Comparison of ENCODE assay signal across 20 cellular contexts in the genomic region with DNA sequence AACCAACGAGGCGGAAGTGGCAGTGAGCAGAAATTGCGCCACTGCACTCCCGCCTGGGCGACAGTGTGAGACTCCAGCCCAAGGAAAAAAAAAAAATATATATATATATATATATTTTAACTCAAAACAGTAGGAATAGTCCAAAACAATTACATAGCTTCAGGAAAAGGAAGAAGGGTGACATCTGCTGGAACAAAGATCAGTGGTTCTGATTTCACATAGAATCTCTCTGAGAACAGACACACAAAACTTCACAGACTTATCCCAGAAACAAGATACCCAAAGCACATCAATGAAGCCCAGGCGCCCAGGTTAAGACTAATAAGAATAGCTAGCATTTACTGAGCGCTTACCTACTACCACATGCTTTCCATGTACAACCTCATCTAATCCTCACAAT. TPM values are rescaled to one million over a fixed set of nuclear protein-coding genes. Genes with fewer than 3 reads are reported as not detected.
DNase-seq lines count a peak whose midpoint lies in the region; ATAC-seq and TF ChIP-seq lines count a peak whose summit lies in the region.
"Had no signal": no experiment of that assay in that cellular context is flagged by ENCODE, and none has a peak within 500 bp of the region (broad histone marks: within the 10 kb centered on the region; RNA-seq: fewer than 3 reads in every experiment).

No MANE protein-coding gene starts in this region.

- no peaks in the 10 kb centered on the region for H3K27me3 Mint-ChIP-seq in type B pancreatic cell
- H3K27me3 Mint-ChIP-seq: activated naive CD8-positive, alpha-beta T cell treated with anti-CD3 and anti-CD28 coated beads, Interleukin-2, amount 50 U/mL, for 24 hours had no signal

- peak overlapping the region; percentile 58; the same call in 1 of the 2 replicates for H3K4me2 ChIP-seq in SK-N-SH
- H3K4me2 ChIP-seq: KMS-11 had no signal

- TF ChIP-seq CTCF in SK-N-SH (IDR thresholded peaks at IDR 0.05) (peak; percentile 29; the same call in 1 of the 2 replicates), WERI-Rb-1 (IDR thresholded peaks at IDR 0.05; ENCODE audit: low read depth, low read length) (0 out of 2 replicates have a peak, but pooled peaks have one; percentile 7), fibroblast of the aortic adventitia (IDR thresholded peaks at IDR 0.05; ENCODE audit: insufficient read depth, low read length) (peak; percentile 8), type B pancreatic cell (conservative IDR thresholded peaks at IDR 0.05) (peak; percentile 21)

- peaks cover 2 to 31% of the 10 kb centered on the region in 2 experiments; a peak in 3 of 4 replicates for H3K4me1 ChIP-seq in SK-N-SH (ENCODE audit: control insufficient read depth in 1 of 2, insufficient read depth in 2 of 2, low read depth in 1 of 2, low read length in 1 of 2)

- no peak overlapping the region for H3K27ac Mint-ChIP-seq in type B pancreatic cell
- H3K27ac Mint-ChIP-seq: activated naive CD8-positive, alpha-beta T cell treated with anti-CD3 and anti-CD28 coated beads, Interleukin-2, amount 50 U/mL, for 24 hours; WTC11 had no signal

- peaks cover 56% of the 10 kb centered on the region for H3F3A ChIP-seq in SK-N-SH (replicated peaks; ENCODE audit: insufficient read depth)

- no peaks in the 10 kb centered on the region for H3K9me3 Mint-ChIP-seq in type B pancreatic cell
- H3K9me3 Mint-ChIP-seq: activated naive CD8-positive, alpha-beta T cell treated with anti-CD3 and anti-CD28 coated beads, Interleukin-2, amount 50 U/mL, for 24 hours; nephron; WTC11 had no signal

- WGBS in SK-N-SH (ENCODE audit: low lambda C conversion rate), result 93% methylated on average over 7 of the region's 7 CpGs

- ATAC-seq in SK-N-SH treated with all-trans-retinoic acid at 6 μM for 48 hours, result no peak
- ATAC-seq: activated naive CD8-positive, alpha-beta T cell treated with anti-CD3 and anti-CD28 coated beads, Interleukin-2, amount 50 U/mL, for 24 hours; left lung; WTC11 had no signal

- H3K36me3 ChIP-seq in SK-N-SH (replicated peaks in 1 of 2; ENCODE audit: control insufficient read depth in 1 of 2, insufficient read depth in 2 of 2, low read length in 1 of 2) (peaks cover 5 to 60% of the 10 kb centered on the region in 2 experiments), WERI-Rb-1 (peaks cover 5% of the 10 kb centered on the region; the same call in 1 of the 2 replicates)

- DNase-seq in SK-N-SH (no peak), WERI-Rb-1 (no peak), fibroblast of the aortic adventitia (ENCODE audit: low read depth) (peak; percentile 57), type B pancreatic cell (ENCODE audit: extremely low spot score, unreplicated experiment) (no peak), cortex of kidney (lab: John Stamatoyannopoulos, UW) (no peak), DMS79 treated with DMSO at 0.1 percent for 48 hours (lab: John Stamatoyannopoulos, UW) (no peak)
- no peak for DNase-seq in stimulated activated CD4-positive, alpha-beta T cell treated with anti-CD3 and anti-CD28 coated beads, Interleukin-4, amount 100 ng/mL, for 4 hours
- DNase-seq: 8988T; activated naive CD8-positive, alpha-beta T cell treated with anti-CD3 and anti-CD28 coated beads, Interleukin-2, amount 50 U/mL, for 24 hours; effector CD8-positive, alpha-beta T cell; glutamatergic neuron; left lung; NCI-H187; spleen had no signal

- TF ChIP-seq RAD21 in SK-N-SH (IDR thresholded peaks at IDR 0.05; ENCODE audit: low read length), result peak; percentile 36

- H3K27me3 ChIP-seq in SK-N-SH (ENCODE audit: insufficient read depth) (no peaks in the 10 kb centered on the region), WERI-Rb-1 (ENCODE audit: insufficient read depth, low read depth, severe bottlenecking) (no peaks in the 10 kb centered on the region)
- H3K27me3 ChIP-seq: left lung, SJSA1, spleen had no signal

- H3K79me2 ChIP-seq in SK-N-SH (ENCODE audit: insufficient read depth), result peaks cover 69% of the 10 kb centered on the region

- H3K4me1 Mint-ChIP-seq in type B pancreatic cell (ENCODE audit: unreplicated experiment), result no peaks in the 10 kb centered on the region
- H3K4me1 Mint-ChIP-seq: activated naive CD8-positive, alpha-beta T cell treated with anti-CD3 and anti-CD28 coated beads, Interleukin-2, amount 50 U/mL, for 24 hours; WTC11 had no signal

- no peak for TF ChIP-seq EP300 in SK-N-SH (IDR thresholded peaks at IDR 0.05; ENCODE audit: borderline replicate concordance in 1 of 2, low read depth in 1 of 2, low read length in 1 of 2)

- H3K9me2 ChIP-seq in SK-N-SH, result no peaks in the 10 kb centered on the region

- H3K4me3 Mint-ChIP-seq in type B pancreatic cell, result no peak overlapping the region
- H3K4me3 Mint-ChIP-seq: activated naive CD8-positive, alpha-beta T cell treated with anti-CD3 and anti-CD28 coated beads, Interleukin-2, amount 50 U/mL, for 24 hours; nephron; WTC11 had no signal

- H3K4me3 ChIP-seq in SK-N-SH (ENCODE audit: low read depth in 2 of 2, low read length in 1 of 2), result no peak overlapping the region
- H3K4me3 ChIP-seq in WERI-Rb-1 (ENCODE audit: low read depth, low read length), result no peak overlapping the region
- H3K4me3 ChIP-seq in fibroblast of the aortic adventitia (ENCODE audit: low read depth, low read length), result no peak overlapping the region
- H3K4me3 ChIP-seq: left lung, SJSA1, spleen, thoracic aorta had no signal

- CTCF ChIA-PET in SK-N-SH (lab: Yijun Ruan, JAX), result interaction anchor here (0.9 to 4.7 kb wide), 6 partner anchors 45 to 145 kb away, joined by 3 to 28 read pairs (median 4); partner anchors contain the start of gene DNMBP

- H3K9me3 ChIP-seq in SK-N-SH (no peaks in the 10 kb centered on the region), WERI-Rb-1 (ENCODE audit: severe bottlenecking) (no peaks in the 10 kb centered on the region)
- H3K9me3 ChIP-seq: left lung, SJSA1, spleen, thoracic aorta had no signal

- peak overlapping the region; percentile 67; the same call in 1 of the 2 replicates for H3K9ac ChIP-seq in SK-N-SH
- H3K9ac ChIP-seq: KMS-11 had no signal

- POLR2A ChIA-PET in SK-N-SH (lab: Yijun Ruan, JAX), result no interaction called here

- no peak overlapping the region for H2AFZ ChIP-seq in SK-N-SH (ENCODE audit: low read depth)

- H4K20me1 ChIP-seq in SK-N-SH (ENCODE audit: insufficient read depth), result no peaks in the 10 kb centered on the region

- peaks cover 8% of the 10 kb centered on the region for H3K36me3 Mint-ChIP-seq in type B pancreatic cell
- H3K36me3 Mint-ChIP-seq: WTC11 had no signal

- H3K27ac ChIP-seq in SK-N-SH (ENCODE audit: low read depth in 2 of 2, low read length in 1 of 2), result peak overlapping the region; percentile 20 to 98; a peak in 3 of 4 replicates
- no peak overlapping the region for H3K27ac ChIP-seq in WERI-Rb-1
- H3K27ac ChIP-seq: KMS-11, left lung, SJSA1 had no signal

TF ChIP-seq in SK-N-SH, 30 proteins besides CTCF, POLR2A, EP300 and RAD21:
- 0 out of 2 replicates have a peak, but pooled peaks have one; percentile 5 for TF ChIP-seq PBX3 (IDR thresholded peaks at IDR 0.05)
- TF ChIP-seq NFIC (IDR thresholded peaks at IDR 0.05; ENCODE audit: borderline replicate concordance), result no peak
TF ChIP-seq in SK-N-SH: peak in this region for 1.

TF ChIP-seq in SK-N-SH treated with all-trans-retinoic acid at 6 μM for 48 hours, 23 proteins besides CTCF, POLR2A, EP300 and RAD21 (continues in another document):
- no peak for TF ChIP-seq OSR1 (CRISPR knock-in tag; IDR thresholded peaks at IDR 0.05)
- TF ChIP-seq, protein P1, sequence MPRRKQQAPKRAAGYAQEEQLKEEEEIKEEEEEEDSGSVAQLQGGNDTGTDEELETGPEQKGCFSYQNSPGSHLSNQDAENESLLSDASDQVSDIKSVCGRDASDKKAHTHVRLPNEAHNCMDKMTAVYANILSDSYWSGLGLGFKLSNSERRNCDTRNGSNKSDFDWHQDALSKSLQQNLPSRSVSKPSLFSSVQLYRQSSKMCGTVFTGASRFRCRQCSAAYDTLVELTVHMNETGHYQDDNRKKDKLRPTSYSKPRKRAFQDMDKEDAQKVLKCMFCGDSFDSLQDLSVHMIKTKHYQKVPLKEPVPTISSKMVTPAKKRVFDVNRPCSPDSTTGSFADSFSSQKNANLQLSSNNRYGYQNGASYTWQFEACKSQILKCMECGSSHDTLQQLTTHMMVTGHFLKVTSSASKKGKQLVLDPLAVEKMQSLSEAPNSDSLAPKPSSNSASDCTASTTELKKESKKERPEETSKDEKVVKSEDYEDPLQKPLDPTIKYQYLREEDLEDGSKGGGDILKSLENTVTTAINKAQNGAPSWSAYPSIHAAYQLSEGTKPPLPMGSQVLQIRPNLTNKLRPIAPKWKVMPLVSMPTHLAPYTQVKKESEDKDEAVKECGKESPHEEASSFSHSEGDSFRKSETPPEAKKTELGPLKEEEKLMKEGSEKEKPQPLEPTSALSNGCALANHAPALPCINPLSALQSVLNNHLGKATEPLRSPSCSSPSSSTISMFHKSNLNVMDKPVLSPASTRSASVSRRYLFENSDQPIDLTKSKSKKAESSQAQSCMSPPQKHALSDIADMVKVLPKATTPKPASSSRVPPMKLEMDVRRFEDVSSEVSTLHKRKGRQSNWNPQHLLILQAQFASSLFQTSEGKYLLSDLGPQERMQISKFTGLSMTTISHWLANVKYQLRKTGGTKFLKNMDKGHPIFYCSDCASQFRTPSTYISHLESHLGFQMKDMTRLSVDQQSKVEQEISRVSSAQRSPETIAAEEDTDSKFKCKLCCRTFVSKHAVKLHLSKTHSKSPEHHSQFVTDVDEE (CRISPR knock-in tag; IDR thresholded peaks at IDR 0.05), result no peak
- no peak for TF ChIP-seq ZC3H10 (CRISPR knock-in tag; IDR thresholded peaks at IDR 0.05)
- no peak for TF ChIP-seq CSDC2 (CRISPR knock-in tag; IDR thresholded peaks at IDR 0.05)
- TF ChIP-seq ZNF565 (CRISPR knock-in tag; conservative IDR thresholded peaks at IDR 0.05; ENCODE audit: low read depth), result no peak
- no peak for TF ChIP-seq ARNTL (CRISPR knock-in tag; IDR thresholded peaks at IDR 0.05; ENCODE audit: borderline replicate concordance, low read depth)
- no peak for TF ChIP-seq ISL1 (CRISPR knock-in tag; IDR thresholded peaks at IDR 0.05)
- TF ChIP-seq ESRRG (CRISPR knock-in tag; IDR thresholded peaks at IDR 0.05), result no peak
- no peak for TF ChIP-seq ZNF8 (CRISPR knock-in tag; IDR thresholded peaks at IDR 0.05)
- no peak for TF ChIP-seq ZFP3 (CRISPR knock-in tag; IDR thresholded peaks at IDR 0.05)

RNA-seq across cellular contexts. Expression of gene DNMBP, which starts 45.0 kb away (rescaled TPM):
- polyA plus RNA-seq in SK-N-SH (2012; rRNA removed), result 36.0 and 40.2 TPM in 2 replicates
- polyA plus RNA-seq in SK-N-SH (2012; cell fraction: cytosol; rRNA removed), result 26.0 and 28.4 TPM in 2 replicates
- polyA plus RNA-seq in SK-N-SH (2012; cell fraction: nucleus; rRNA removed), result 82.1 and 97.2 TPM in 2 replicates
- total RNA-seq in fibroblast of the aortic adventitia (ENCODE audit: low replicate concordance), result 24.9 and 62.4 TPM in 2 replicates
- total RNA-seq in type B pancreatic cell (ENCODE audit: low replicate concordance), result 17.3 and 17.7 TPM in 2 replicates
